ENCODE assay signal across 8 cellular contexts in the genomic region with DNA sequence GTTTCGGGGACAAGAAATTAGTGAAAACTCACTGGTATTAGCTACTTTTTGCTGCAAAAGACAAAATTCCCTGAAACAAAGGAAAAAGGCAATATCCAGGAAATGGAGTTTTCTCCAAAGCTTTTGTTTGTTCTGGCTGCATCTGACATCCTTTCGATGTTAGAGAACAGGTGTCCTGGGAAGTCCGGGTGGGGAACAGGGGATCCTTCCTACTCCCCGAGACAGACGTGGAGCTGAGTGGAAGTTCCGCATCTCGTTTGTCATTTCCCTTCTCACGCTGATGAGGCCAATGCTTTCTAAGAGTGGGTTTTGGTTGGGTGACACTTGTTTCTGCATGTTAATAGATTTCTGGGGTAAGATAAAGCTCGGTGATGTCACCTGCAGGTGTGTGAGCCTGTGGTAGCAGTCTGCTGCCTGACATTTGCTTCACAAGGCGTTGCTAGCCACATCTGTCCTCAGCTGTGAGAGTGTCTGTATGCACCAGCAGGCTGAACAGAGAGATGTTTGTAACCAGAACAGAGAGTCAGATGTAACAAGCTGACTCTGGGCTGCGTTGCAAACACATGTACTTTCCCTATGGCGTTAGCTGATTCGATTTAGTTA.
A peak's percentile ranks its signal among the peaks of the same experiment; 100 is the strongest.
DNase-seq lines count a peak whose midpoint lies in the region; ATAC-seq lines count a peak whose summit lies in the region.

No MANE protein-coding gene starts in this region.

- CTCF ChIA-PET in activated CD4-positive, alpha-beta memory T cell treated with anti-CD3 and anti-CD28 coated beads, Interleukin-2, amount 10 ng/mL, durations not matched to agents 7 days and 5 days (lab: Charles Lee): interaction anchor here (0.9 to 1.8 kb wide), 7 partner anchors 8 to 262 kb away, joined by 4 to 7 read pairs (median 5); partner anchors contain the start of gene BCL2L11

- peaks cover 60% of the 10 kb centered on the region for H3K27me3 Mint-ChIP-seq in activated CD4-positive, alpha-beta memory T cell treated with anti-CD3 and anti-CD28 coated beads, Interleukin-2, amount 10 ng/mL, durations not matched to agents 7 days and 5 days

- H3K4me3 Mint-ChIP-seq in activated CD4-positive, alpha-beta memory T cell treated with anti-CD3 and anti-CD28 coated beads, Interleukin-2, amount 10 ng/mL, durations not matched to agents 7 days and 5 days: no peak overlapping the region

- H3K36me3 Mint-ChIP-seq in activated CD4-positive, alpha-beta memory T cell treated with anti-CD3 and anti-CD28 coated beads, Interleukin-2, amount 10 ng/mL, durations not matched to agents 7 days and 5 days (ENCODE audit: low read depth): no peaks in the 10 kb centered on the region

- H3K9me3 Mint-ChIP-seq in activated CD4-positive, alpha-beta memory T cell treated with anti-CD3 and anti-CD28 coated beads, Interleukin-2, amount 10 ng/mL, durations not matched to agents 7 days and 5 days: no peaks in the 10 kb centered on the region

- POLR2A ChIA-PET in activated CD4-positive, alpha-beta memory T cell treated with anti-CD3 and anti-CD28 coated beads, Interleukin-2, amount 10 ng/mL, durations not matched to agents 7 days and 5 days (lab: Charles Lee): interaction anchor here (1.2 to 1.7 kb wide), 3 partner anchors 11 to 263 kb away, joined by 4 to 13 read pairs (median 7); partner anchors contain the start of gene BCL2L11

- ATAC-seq in HG03439 (IDR thresholded peaks at IDR 0.05; ENCODE audit: unreplicated experiment): peak; percentile 92
- ATAC-seq in sciatic nerve: no peak

- H3K27ac Mint-ChIP-seq in activated CD4-positive, alpha-beta memory T cell treated with anti-CD3 and anti-CD28 coated beads, Interleukin-2, amount 10 ng/mL, durations not matched to agents 7 days and 5 days: no peak overlapping the region

- intact Hi-C loops in sciatic nerve (cut with DNase I): no loop called here

- DNase-seq in NK-92 treated with Interleukin-12 subunit alpha and Interleukin-12 subunit beta, amount 100 ng/mL, for 24 hours (lab: John Stamatoyannopoulos, UW): peak; percentile 78
- no peak for DNase-seq in NK-92 (lab: John Stamatoyannopoulos, UW; ENCODE audit: unreplicated experiment)
- DNase-seq in activated CD4-positive, alpha-beta memory T cell treated with anti-CD3 and anti-CD28 coated beads, Interleukin-2, amount 10 ng/mL, durations not matched to agents 7 days and 5 days: peak; percentile 46
- DNase-seq in left kidney (ENCODE audit: low read depth, low spot score): peak; percentile 44
- no peak for DNase-seq in sciatic nerve (ENCODE audit: low spot score)
- no peak for DNase-seq in SKM-1 (lab: John Stamatoyannopoulos, UW; ENCODE audit: unreplicated experiment)
- DNase-seq in NCI-H1417 treated with DMSO at 0.1 percent for 48 hours (lab: John Stamatoyannopoulos, UW): no peak

- peaks cover 41% of the 10 kb centered on the region for H3K4me1 Mint-ChIP-seq in activated CD4-positive, alpha-beta memory T cell treated with anti-CD3 and anti-CD28 coated beads, Interleukin-2, amount 10 ng/mL, durations not matched to agents 7 days and 5 days

Comparison
In these comparisons a context has a peak if more than half of its experiments do, and no peak if none do; other contexts are left out.
1. DNase-seq: peak in NK-92 treated with Interleukin-12 subunit alpha and Interleukin-12 subunit beta, amount 100 ng/mL, for 24 hours (single experiment), activated CD4-positive, alpha-beta memory T cell treated with anti-CD3 and anti-CD28 coated beads, Interleukin-2, amount 10 ng/mL, durations not matched to agents 7 days and 5 days (single experiment) and left kidney (single experiment); none in NK-92 (single experiment), sciatic nerve (single experiment), SKM-1 (single experiment) and NCI-H1417 treated with DMSO at 0.1 percent for 48 hours (single experiment).